In genomic region chr16:70527315-70527996, GRCh38 we compare ENCODE assay signal across 11 cellular contexts. TPM values are rescaled to one million over a fixed set of nuclear protein-coding genes. Genes with fewer than 3 reads are reported as not detected.
DNase-seq lines count a peak whose midpoint lies in the region; ATAC-seq and TF ChIP-seq lines count a peak whose summit lies in the region.
"Had no signal": no experiment of that assay in that cellular context is flagged by ENCODE, and none has a peak within 500 bp of the region (broad histone marks: within the 10 kb centered on the region; RNA-seq: fewer than 3 reads in every experiment).

No MANE protein-coding gene starts in this region.

- no peak for ATAC-seq in WTC11

- no peaks in the 10 kb centered on the region for H3K27me3 ChIP-seq in A673 (replicated peaks; ENCODE audit: insufficient read depth, low read depth, low read length, poor library complexity)
- H3K27me3 ChIP-seq in iPS-20b (ENCODE audit: insufficient read depth, low read length): no peaks in the 10 kb centered on the region

- H3K4me3 Mint-ChIP-seq in WTC11: peak overlapping the region; percentile 62

- BruUV-seq in A673 (replicated peaks; lab: Mats Ljungman, UMichigan): no TSS peak

- H3K9me3 ChIP-seq in A673 (ENCODE audit: low read depth, low read length, poor library complexity, severe bottlenecking) (no peaks in the 10 kb centered on the region), iPS-20b (ENCODE audit: insufficient read depth, low read depth, low read length) (no peaks in the 10 kb centered on the region)
- H3K9me3 ChIP-seq: thoracic aorta had no signal

- H3K27ac Mint-ChIP-seq in WTC11: peak overlapping the region; percentile 64

- peaks cover 34% of the 10 kb centered on the region for H3K4me1 Mint-ChIP-seq in WTC11

- no peaks in the 10 kb centered on the region for H3K9me3 Mint-ChIP-seq in WTC11

- CTCF ChIA-PET in A673 (lab: Charles Lee): no interaction called here
- CTCF ChIA-PET in WTC11 (lab: Charles Lee): no interaction called here

- no peaks in the 10 kb centered on the region for H3K27me3 Mint-ChIP-seq in WTC11 (ENCODE audit: low read depth)

- DNase-seq in A673 (ENCODE audit: low spot score) (no peak), GM12865 (ENCODE audit: low read depth) (no peak), WTC11 (ENCODE audit: low spot score) (no peak), iPS-NIHi7 (ENCODE audit: extremely low spot score) (no peak), GF-D8 (lab: John Stamatoyannopoulos, UW) (no peak), NCI-H187 (lab: John Stamatoyannopoulos, UW) (no peak)
- no peak for DNase-seq in stimulated activated CD4-positive, alpha-beta T cell treated with anti-CD3 and anti-CD28 coated beads, Interleukin-2, amount 100 ng/mL, for 24 hours
- DNase-seq: NCI-H1436 had no signal

- H3K4me1 ChIP-seq in A673 (ENCODE audit: insufficient read depth, low read length, poor library complexity, severe bottlenecking) (peaks cover 31% of the 10 kb centered on the region), iPS-20b (ENCODE audit: insufficient read depth, low read length) (peaks cover 6% of the 10 kb centered on the region; the same call in 1 of the 2 replicates)

- H3K27ac ChIP-seq in A673 (ENCODE audit: low read depth, low read length, poor library complexity, severe bottlenecking): no peak overlapping the region
- H3K27ac ChIP-seq in iPS-20b (ENCODE audit: low read length): no peak overlapping the region
- H3K27ac ChIP-seq: parathyroid adenoma, thoracic aorta had no signal

- H3K9ac ChIP-seq in iPS-20b (ENCODE audit: low read depth, low read length): no peak overlapping the region
- H3K9ac ChIP-seq: parathyroid adenoma had no signal

- peak overlapping the region; percentile 67 for H3K4me3 ChIP-seq in A673 (ENCODE audit: low read depth, low read length, poor library complexity, severe bottlenecking)
- H3K4me3 ChIP-seq in GM12865 (ENCODE audit: low read depth, low read length): peak overlapping the region; percentile 95
- H3K4me3 ChIP-seq in iPS-20b (ENCODE audit: low read length): peak overlapping the region; percentile 39
- H3K4me3 ChIP-seq: thoracic aorta had no signal

- intact Hi-C loops in A673 (cut with micrococcal nuclease; ENCODE audit: unreplicated experiment): loop anchor here (10.0 kb wide), 1 partner anchor 127 kb away; no protein-coding TSS in a partner anchor

- H3K36me3 ChIP-seq in A673 (ENCODE audit: insufficient read depth, low read length, poor library complexity, severe bottlenecking): peaks cover 69% of the 10 kb centered on the region
- peaks cover 72% of the 10 kb centered on the region for H3K36me3 ChIP-seq in iPS-20b (ENCODE audit: insufficient read depth, low read depth, low read length)

- peaks cover 70% of the 10 kb centered on the region for H3K36me3 Mint-ChIP-seq in WTC11

- no peak for TF ChIP-seq CTCF in A673 (conservative IDR thresholded peaks at IDR 0.05; ENCODE audit: low read depth, low read length)
- TF ChIP-seq CTCF in GM12865 (IDR thresholded peaks at IDR 0.05; ENCODE audit: insufficient read depth, low read depth, low read length, missing control alignments): no peak
- no peak for TF ChIP-seq CTCF in WTC11 (IDR thresholded peaks at IDR 0.05)

- POLR2A ChIA-PET in A673 (lab: Charles Lee; ENCODE audit: low non-redundant PET): interaction anchor here (0.7 kb wide), 1 partner anchor 239 kb away, joined by 7 read pairs; no protein-coding TSS in a partner anchor
- POLR2A ChIA-PET in WTC11 (lab: Charles Lee): interaction anchor here (1.1 kb wide), 1 partner anchor 146 kb away, joined by 3 read pairs; no protein-coding TSS in a partner anchor

TF ChIP-seq in WTC11, 78 proteins besides CTCF, POLR2A, EP300 and RAD21:
- TF ChIP-seq, protein P1, sequence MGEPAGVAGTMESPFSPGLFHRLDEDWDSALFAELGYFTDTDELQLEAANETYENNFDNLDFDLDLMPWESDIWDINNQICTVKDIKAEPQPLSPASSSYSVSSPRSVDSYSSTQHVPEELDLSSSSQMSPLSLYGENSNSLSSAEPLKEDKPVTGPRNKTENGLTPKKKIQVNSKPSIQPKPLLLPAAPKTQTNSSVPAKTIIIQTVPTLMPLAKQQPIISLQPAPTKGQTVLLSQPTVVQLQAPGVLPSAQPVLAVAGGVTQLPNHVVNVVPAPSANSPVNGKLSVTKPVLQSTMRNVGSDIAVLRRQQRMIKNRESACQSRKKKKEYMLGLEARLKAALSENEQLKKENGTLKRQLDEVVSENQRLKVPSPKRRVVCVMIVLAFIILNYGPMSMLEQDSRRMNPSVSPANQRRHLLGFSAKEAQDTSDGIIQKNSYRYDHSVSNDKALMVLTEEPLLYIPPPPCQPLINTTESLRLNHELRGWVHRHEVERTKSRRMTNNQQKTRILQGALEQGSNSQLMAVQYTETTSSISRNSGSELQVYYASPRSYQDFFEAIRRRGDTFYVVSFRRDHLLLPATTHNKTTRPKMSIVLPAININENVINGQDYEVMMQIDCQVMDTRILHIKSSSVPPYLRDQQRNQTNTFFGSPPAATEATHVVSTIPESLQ (CRISPR knock-in tag; IDR thresholded peaks at IDR 0.05): no peak
- no peak for TF ChIP-seq ZNF219 (CRISPR knock-in tag; IDR thresholded peaks at IDR 0.05; ENCODE audit: borderline replicate concordance)
- no peak for TF ChIP-seq NFE2L1 (CRISPR knock-in tag; IDR thresholded peaks at IDR 0.05)
- TF ChIP-seq ZNF671 (CRISPR knock-in tag; IDR thresholded peaks at IDR 0.05): no peak
- no peak for TF ChIP-seq ELF4 (CRISPR knock-in tag; IDR thresholded peaks at IDR 0.05; ENCODE audit: low read depth)
- no peak for TF ChIP-seq E2F1 (CRISPR knock-in tag; IDR thresholded peaks at IDR 0.05)
- TF ChIP-seq ATF1 (CRISPR knock-in tag; IDR thresholded peaks at IDR 0.05): no peak
- TF ChIP-seq FOXJ3 (CRISPR knock-in tag; IDR thresholded peaks at IDR 0.05; ENCODE audit: borderline replicate concordance): no peak

RNA-seq across cellular contexts. Expression of gene SF3B3, which starts 3.8 kb away (rescaled TPM):
- total RNA-seq in A673 (2021): 518 and 571 TPM in 2 replicates
- 423 to 475 TPM (median 430 TPM) in 3 replicates for total RNA-seq in WTC11 (2021)

RNA-seq across cellular contexts. Expression of gene COG4, which starts 4.1 kb away (rescaled TPM):
- total RNA-seq in A673 (2021): 68.6 and 82.4 TPM in 2 replicates
- 56.6 to 65.6 TPM (median 61.8 TPM) in 3 replicates for total RNA-seq in WTC11 (2021)

Comparison
In these comparisons a context has a peak if more than half of its experiments do, and no peak if none do; other contexts are left out.
1. H3K4me3 ChIP-seq: peak in every context shown above with its lines; median percentile 95 in GM12865; 67 in A673; 39 in iPS-20b.